ENCODE assay signal across 23 cellular contexts in the genomic region with DNA sequence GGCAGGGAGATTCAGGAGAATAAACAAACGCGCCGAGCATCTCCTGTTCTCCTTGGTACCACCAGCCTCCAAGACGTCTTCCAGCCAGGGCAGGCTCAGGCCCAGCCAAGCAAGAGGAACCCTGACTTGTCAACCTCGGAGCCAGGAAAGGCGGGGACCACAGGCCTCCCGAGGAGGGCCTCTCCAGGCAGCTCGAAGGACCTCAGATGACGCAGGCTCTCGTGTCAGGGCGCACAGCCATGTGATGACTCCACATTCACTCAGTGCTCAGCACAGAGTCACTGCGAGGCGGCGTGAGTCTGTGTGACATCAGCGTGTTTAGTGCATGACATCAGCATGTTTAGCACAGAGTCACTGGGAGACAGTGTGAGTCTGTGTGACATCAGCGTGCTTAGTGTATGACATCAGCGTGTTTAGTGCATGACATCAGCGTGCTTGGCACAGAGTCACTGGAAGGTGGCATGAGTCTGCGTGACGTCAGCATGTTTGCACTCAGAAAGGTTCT.
DNase-seq lines count a peak whose midpoint lies in the region; ATAC-seq, FAIRE-seq and TF ChIP-seq lines count a peak whose summit lies in the region.
"Had no signal": no experiment of that assay in that cellular context is flagged by ENCODE, and none has a peak within 500 bp of the region (broad histone marks: within the 10 kb centered on the region; RNA-seq: fewer than 3 reads in every experiment).

No MANE protein-coding gene starts in this region.

- no peak overlapping the region for H3K27ac ChIP-seq in Panc1 (ENCODE audit: low read length)
- H3K27ac ChIP-seq: BLaER1 treated with 17β-estradiol and CSF1 and Interleukin-3, amounts not matched to agents 10 nM and 100 nM; coronary artery; KMS-11; upper lobe of right lung had no signal

- FAIRE-seq in urothelium cell line (lab: Jason Lieb, UNC): peak; percentile 78
- FAIRE-seq: H54 had no signal

- no peaks in the 10 kb centered on the region for H3K36me3 Mint-ChIP-seq in activated naive CD4-positive, alpha-beta T cell treated with anti-CD3 and anti-CD28 coated beads, Interleukin-2, amount 50 U/mL, for 72 hours
- H3K36me3 Mint-ChIP-seq in activated naive CD4-positive, alpha-beta T cell treated with anti-CD3 and anti-CD28 coated beads, Interleukin-2, amount 10 ng/mL, durations not matched to agents 7 days and 5 days: no peaks in the 10 kb centered on the region
- H3K36me3 Mint-ChIP-seq in WTC11 (no peaks in the 10 kb centered on the region), Caco-2 (ENCODE audit: insufficient read depth, unreplicated experiment) (no peaks in the 10 kb centered on the region)
- H3K36me3 Mint-ChIP-seq: brain; natural killer cell treated with Interleukin-12 subunit alpha and Interleukin-12 subunit beta and Interleukin-15 and Interleukin-18, amount 100 ng/mL, for 72 hours had no signal

- no peak for ATAC-seq in activated naive CD4-positive, alpha-beta T cell treated with anti-CD3 and anti-CD28 coated beads, Interleukin-2, amount 50 U/mL, for 72 hours
- ATAC-seq in Panc1 (peak; percentile 34; the same call in 1 of the 2 replicates), WTC11 (no peak)
- ATAC-seq: activated CD4-positive, alpha-beta T cell treated with anti-CD3 and anti-CD28 coated beads for 36 hours; left cardiac atrium; upper lobe of right lung had no signal

- H3K4me1 Mint-ChIP-seq in activated naive CD4-positive, alpha-beta T cell treated with anti-CD3 and anti-CD28 coated beads, Interleukin-2, amount 10 ng/mL, durations not matched to agents 7 days and 5 days: no peaks in the 10 kb centered on the region
- peaks cover 7% of the 10 kb centered on the region for H3K4me1 Mint-ChIP-seq in WTC11
- H3K4me1 Mint-ChIP-seq in Caco-2 (ENCODE audit: low read depth, unreplicated experiment): no peaks in the 10 kb centered on the region
- H3K4me1 Mint-ChIP-seq: activated CD4-positive, alpha-beta T cell treated with anti-CD3 and anti-CD28 coated beads for 36 hours; brain; endodermal cell had no signal

- CTCF ChIA-PET in activated naive CD4-positive, alpha-beta T cell treated with anti-CD3 and anti-CD28 coated beads, Interleukin-2, amount 10 ng/mL, durations not matched to agents 7 days and 5 days (lab: Charles Lee): no interaction called here
- CTCF ChIA-PET in Panc1 (lab: Charles Lee) (no interaction called here), WTC11 (lab: Charles Lee) (interaction anchor here (1.2 to 1.5 kb wide), 3 partner anchors 46 to 115 kb away, joined by 3 to 6 read pairs (median 5); no protein-coding TSS in a partner anchor), Caco-2 (lab: Charles Lee) (no interaction called here)

- in situ Hi-C loops in Panc1 (cut with HindIII; ENCODE audit: low pct_unique_long_range_greater_than_20kb, low sequenced_read_pairs): no loop called here

- peak overlapping the region; percentile 16 to 29 for H3K27ac Mint-ChIP-seq in activated naive CD4-positive, alpha-beta T cell treated with anti-CD3 and anti-CD28 coated beads, Interleukin-2, amount 50 U/mL, for 72 hours
- no peak overlapping the region for H3K27ac Mint-ChIP-seq in activated naive CD4-positive, alpha-beta T cell treated with anti-CD3 and anti-CD28 coated beads, Interleukin-2, amount 10 ng/mL, durations not matched to agents 7 days and 5 days
- H3K27ac Mint-ChIP-seq in WTC11 (no peak overlapping the region), Caco-2 (ENCODE audit: unreplicated experiment) (no peak overlapping the region)
- H3K27ac Mint-ChIP-seq: activated CD4-positive, alpha-beta T cell treated with anti-CD3 and anti-CD28 coated beads for 36 hours; activated T-helper 1 cell treated with anti-CD3 and anti-CD28 coated beads, Interleukin-12 subunit alpha, Interleukin-12 subunit beta, Interleukin-2, Interleukin-4 antibody, amounts not matched to agents 30 ng/mL and 10 ng/mL and 1 ng/mL, durations not matched to agents 14 hours and 24 hours and 36 hours; endodermal cell; natural killer cell treated with Interleukin-12 subunit alpha and Interleukin-12 subunit beta and Interleukin-15 and Interleukin-18, amount 100 ng/mL, for 72 hours had no signal

- no peak overlapping the region for H3K4me3 Mint-ChIP-seq in activated naive CD4-positive, alpha-beta T cell treated with anti-CD3 and anti-CD28 coated beads, Interleukin-2, amount 10 ng/mL, durations not matched to agents 7 days and 5 days
- no peak overlapping the region for H3K4me3 Mint-ChIP-seq in WTC11
- H3K4me3 Mint-ChIP-seq in Caco-2 (ENCODE audit: unreplicated experiment): no peak overlapping the region
- H3K4me3 Mint-ChIP-seq: activated CD4-positive, alpha-beta T cell treated with anti-CD3 and anti-CD28 coated beads for 36 hours; activated T-helper 1 cell treated with anti-CD3 and anti-CD28 coated beads, Interleukin-12 subunit alpha, Interleukin-12 subunit beta, Interleukin-2, Interleukin-4 antibody, amounts not matched to agents 30 ng/mL and 10 ng/mL and 1 ng/mL, durations not matched to agents 14 hours and 24 hours and 36 hours; brain; endodermal cell; natural killer cell treated with Interleukin-12 subunit alpha and Interleukin-12 subunit beta and Interleukin-15 and Interleukin-18, amount 100 ng/mL, for 72 hours had no signal

- no peak overlapping the region for H3K4me3 ChIP-seq in Panc1 (ENCODE audit: low read depth in 2 of 2, low read length in 2 of 2)
- H3K4me3 ChIP-seq in Caco-2 (ENCODE audit: low read depth, low read length): no peak overlapping the region
- H3K4me3 ChIP-seq: BLaER1 treated with 17β-estradiol and CSF1 and Interleukin-3, amounts not matched to agents 10 nM and 100 nM; coronary artery; upper lobe of right lung had no signal

- no peaks in the 10 kb centered on the region for H3K4me1 ChIP-seq in Panc1 (ENCODE audit: control insufficient read depth, insufficient read depth, low read length)
- no peaks in the 10 kb centered on the region for H3K4me1 ChIP-seq in Caco-2
- H3K4me1 ChIP-seq: upper lobe of right lung had no signal

- intact Hi-C loops in Panc1 (cut with micrococcal nuclease; ENCODE audit: unreplicated experiment): no loop called here
- intact Hi-C loops in Caco-2 (cut with micrococcal nuclease; ENCODE audit: unreplicated experiment): no loop called here

- no peak for DNase-seq in activated naive CD4-positive, alpha-beta T cell treated with anti-CD3 and anti-CD28 coated beads, Interleukin-2, amount 50 U/mL, for 72 hours (ENCODE audit: low spot score in 2 of 2)
- DNase-seq in activated naive CD4-positive, alpha-beta T cell treated with anti-CD3 and anti-CD28 coated beads, Interleukin-2, amount 10 ng/mL, durations not matched to agents 7 days and 5 days: no peak
- DNase-seq in Panc1 (ENCODE audit: low read depth, low spot score) (peak; percentile 27), islet precursor cell (peak; percentile 44), urothelium cell line (ENCODE audit: low spot score) (no peak), SKM-1 (lab: John Stamatoyannopoulos, UW; ENCODE audit: unreplicated experiment) (no peak), WTC11 (ENCODE audit: low spot score) (no peak), Caco-2 (no peak)
- DNase-seq: activated CD4-positive, alpha-beta T cell treated with anti-CD3 and anti-CD28 coated beads for 36 hours; left cardiac atrium; NCI-H1930; NCI-H2227 treated with DMSO at 0.1 percent for 48 hours; NCI-H82; SHP77 treated with DMSO at 0.1 percent for 48 hours had no signal

- H3K36me3 ChIP-seq in Panc1 (ENCODE audit: control insufficient read depth, insufficient read depth, low read length): no peaks in the 10 kb centered on the region
- no peaks in the 10 kb centered on the region for H3K36me3 ChIP-seq in Caco-2 (ENCODE audit: control insufficient read depth, insufficient read depth, low read length)
- H3K36me3 ChIP-seq: upper lobe of right lung had no signal

- POLR2A ChIA-PET in Panc1 (lab: Charles Lee): no interaction called here
- POLR2A ChIA-PET in WTC11 (lab: Charles Lee): no interaction called here
- POLR2A ChIA-PET in Caco-2 (lab: Charles Lee): no interaction called here

- TF ChIP-seq CTCF in Panc1 (IDR thresholded peaks at IDR 0.05) (no peak), WTC11 (IDR thresholded peaks at IDR 0.05) (no peak), Caco-2 (IDR thresholded peaks at IDR 0.05; ENCODE audit: insufficient read depth in 1 of 2, low read depth in 1 of 2, low read length in 1 of 2, severe bottlenecking in 1 of 2, unreplicated experiment in 1 of 2) (no peak)

- no peaks in the 10 kb centered on the region for H3K9me3 Mint-ChIP-seq in activated naive CD4-positive, alpha-beta T cell treated with anti-CD3 and anti-CD28 coated beads, Interleukin-2, amount 50 U/mL, for 72 hours
- no peaks in the 10 kb centered on the region for H3K9me3 Mint-ChIP-seq in activated naive CD4-positive, alpha-beta T cell treated with anti-CD3 and anti-CD28 coated beads, Interleukin-2, amount 10 ng/mL, durations not matched to agents 7 days and 5 days
- H3K9me3 Mint-ChIP-seq in WTC11: no peaks in the 10 kb centered on the region
- no peaks in the 10 kb centered on the region for H3K9me3 Mint-ChIP-seq in Caco-2 (ENCODE audit: unreplicated experiment)
- H3K9me3 Mint-ChIP-seq: activated T-helper 1 cell treated with anti-CD3 and anti-CD28 coated beads, Interleukin-12 subunit alpha, Interleukin-12 subunit beta, Interleukin-2, Interleukin-4 antibody, amounts not matched to agents 30 ng/mL and 10 ng/mL and 1 ng/mL, durations not matched to agents 14 hours and 24 hours and 36 hours; natural killer cell treated with Interleukin-12 subunit alpha and Interleukin-12 subunit beta and Interleukin-15 and Interleukin-18, amount 100 ng/mL, for 72 hours had no signal

- no peaks in the 10 kb centered on the region for H3K27me3 Mint-ChIP-seq in activated naive CD4-positive, alpha-beta T cell treated with anti-CD3 and anti-CD28 coated beads, Interleukin-2, amount 10 ng/mL, durations not matched to agents 7 days and 5 days
- H3K27me3 Mint-ChIP-seq in WTC11 (ENCODE audit: low read depth): no peaks in the 10 kb centered on the region
- peaks cover 9% of the 10 kb centered on the region for H3K27me3 Mint-ChIP-seq in Caco-2 (ENCODE audit: insufficient read depth, unreplicated experiment)
- H3K27me3 Mint-ChIP-seq: activated CD4-positive, alpha-beta T cell treated with anti-CD3 and anti-CD28 coated beads for 36 hours; natural killer cell treated with Interleukin-12 subunit alpha and Interleukin-12 subunit beta and Interleukin-15 and Interleukin-18, amount 100 ng/mL, for 72 hours had no signal

- BruUV-seq in Panc1 (replicated peaks; lab: Mats Ljungman, UMichigan): no TSS peak
- BruUV-seq in Caco-2 (replicated peaks; lab: Mats Ljungman, UMichigan): no TSS peak

- H3K9me3 ChIP-seq in Panc1 (ENCODE audit: control insufficient read depth, insufficient read depth, low read depth, low read length): no peaks in the 10 kb centered on the region
- no peaks in the 10 kb centered on the region for H3K9me3 ChIP-seq in Caco-2
- H3K9me3 ChIP-seq: upper lobe of right lung had no signal

- H3K27me3 ChIP-seq in Panc1 (ENCODE audit: control insufficient read depth, insufficient read depth, low read length) (no peaks in the 10 kb centered on the region), Caco-2 (replicated peaks; ENCODE audit: control insufficient read depth, insufficient read depth, low read length) (no peaks in the 10 kb centered on the region; the same call in 1 of the 2 replicates)
- H3K27me3 ChIP-seq: BLaER1 treated with 17β-estradiol and CSF1 and Interleukin-3, amounts not matched to agents 10 nM and 100 nM; upper lobe of right lung had no signal

TF ChIP-seq in WTC11, 78 proteins besides CTCF, POLR2A, EP300 and RAD21 (continues in another document):
- TF ChIP-seq JAZF1 (CRISPR knock-in tag; IDR thresholded peaks at IDR 0.05): no peak

Comparison
In these comparisons a context has a peak if more than half of its experiments do, and no peak if none do; other contexts are left out.
1. H3K27ac Mint-ChIP-seq: peak in activated naive CD4-positive, alpha-beta T cell treated with anti-CD3 and anti-CD28 coated beads, Interleukin-2, amount 50 U/mL, for 72 hours (2 of 2); none in activated naive CD4-positive, alpha-beta T cell treated with anti-CD3 and anti-CD28 coated beads, Interleukin-2, amount 10 ng/mL, durations not matched to agents 7 days and 5 days (single experiment), WTC11 (single experiment) and Caco-2 (single experiment).
2. DNase-seq: peak in Panc1 (single experiment) and islet precursor cell (single experiment); none in activated naive CD4-positive, alpha-beta T cell treated with anti-CD3 and anti-CD28 coated beads, Interleukin-2, amount 50 U/mL, for 72 hours (0 of 2), activated naive CD4-positive, alpha-beta T cell treated with anti-CD3 and anti-CD28 coated beads, Interleukin-2, amount 10 ng/mL, durations not matched to agents 7 days and 5 days (single experiment), urothelium cell line (single experiment), SKM-1 (single experiment), WTC11 (single experiment) and Caco-2 (0 of 2).